ENCODE assay signal across 8 cellular contexts in the genomic region with DNA sequence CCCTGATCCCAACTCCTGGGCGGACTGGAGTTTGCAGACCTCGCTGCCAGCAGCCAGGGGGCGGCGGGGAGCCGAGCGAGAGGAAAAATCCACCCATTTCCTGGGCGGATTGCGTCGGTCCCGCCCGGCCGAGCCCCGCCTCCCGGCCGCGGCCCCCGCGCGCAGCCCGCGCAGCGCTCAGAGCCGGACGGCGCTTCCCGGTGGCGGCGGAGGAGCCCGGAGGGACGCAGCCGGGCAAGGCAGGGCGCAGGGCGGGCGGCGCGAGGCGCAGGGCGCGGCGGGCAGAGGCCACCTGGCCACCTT. TPM values are rescaled to one million over a fixed set of nuclear protein-coding genes. Genes with fewer than 3 reads are reported as not detected.
A peak's percentile ranks its signal among the peaks of the same experiment; 100 is the strongest.
DNase-seq lines count a peak whose midpoint lies in the region; ATAC-seq and TF ChIP-seq lines count a peak whose summit lies in the region.

Gene OLFM1 (plus strand): TSS at position 180 of the 303 bp plus-strand sequence. CDS start 322 bp downstream, outside the sequence.

- H3K9ac ChIP-seq in trophoblast cell (ENCODE audit: low read length), result no peak within 1 kb of the TSS

- H3K4me2 ChIP-seq in trophoblast cell (ENCODE audit: low read length), result peak within 1 kb of the TSS; percentile 78

- no peak for TF ChIP-seq POLR2A in heart left ventricle (IDR thresholded peaks at IDR 0.05)

- H3K9me3 ChIP-seq in heart left ventricle (no peaks in the 10 kb centered on the region), trophoblast cell (ENCODE audit: insufficient read depth, low read depth, low read length) (peaks cover 3% of the 10 kb centered on the region)

- 0 to 1% (median 0%) methylated on average over 1 to 40 of the region's 40 CpGs for WGBS in heart left ventricle, 4 donors
- no CpG with 5 or more reads among the region's 40 CpGs for WGBS in trophoblast cell (ENCODE audit: extremely low coverage, insufficient coverage, insufficient read length)

- H2BK120ac ChIP-seq in trophoblast cell (ENCODE audit: insufficient read depth, low read length, poor library complexity), result no peak within 1 kb of the TSS

- peak within 1 kb of the TSS in 6 of 12 donors; percentile 5 to 47 (median 21) for H3K27ac ChIP-seq in heart left ventricle
- H3K27ac ChIP-seq in trophoblast cell (ENCODE audit: low read depth, low read length), result no peak within 1 kb of the TSS

- H2AFZ ChIP-seq in trophoblast cell (ENCODE audit: insufficient read depth, low read length, poor library complexity), result no peak within 1 kb of the TSS

- no peaks in the 10 kb centered on the region for H3K79me1 ChIP-seq in trophoblast cell (ENCODE audit: low read length)

- no peak within 1 kb of the TSS for H2BK12ac ChIP-seq in trophoblast cell (ENCODE audit: low read length)

- no peak within 1 kb of the TSS for H3K27ac Mint-ChIP-seq in activated naive CD8-positive, alpha-beta T cell treated with anti-CD3 and anti-CD28 coated beads for 36 hours

- H4K12ac ChIP-seq in trophoblast cell (ENCODE audit: low read depth, low read length), result no peak within 1 kb of the TSS

- H3K4me3 ChIP-seq in heart left ventricle (peak within 1 kb of the TSS; percentile 22 to 63 (median 52)), trophoblast cell (ENCODE audit: low read depth, low read length) (no peak within 1 kb of the TSS)

- H3K79me2 ChIP-seq in trophoblast cell (ENCODE audit: control insufficient read depth, insufficient read depth, low read length, poor library complexity), result no peaks in the 10 kb centered on the region

- H3K27me3 Mint-ChIP-seq in activated naive CD8-positive, alpha-beta T cell treated with anti-CD3 and anti-CD28 coated beads for 36 hours, result peaks cover 55% of the 10 kb centered on the region

- no peak within 1 kb of the TSS for H4K91ac ChIP-seq in trophoblast cell (ENCODE audit: low read depth, low read length)

- no peak within 1 kb of the TSS for H3K14ac ChIP-seq in trophoblast cell (ENCODE audit: low read length)

- peak; percentile 80 for DNase-seq in DMS79 treated with DMSO at 0.1 percent for 48 hours (lab: John Stamatoyannopoulos, UW)
- DNase-seq in KBM-7, result peak; percentile 64
- DNase-seq in activated naive CD8-positive, alpha-beta T cell treated with anti-CD3 and anti-CD28 coated beads for 36 hours, result peak; percentile 63
- peak; percentile 83 to 88 (median 84) for DNase-seq in heart left ventricle
- DNase-seq in trophoblast cell, result peak in 1 of 2 donors; percentile 31

- H3K4ac ChIP-seq in trophoblast cell (ENCODE audit: low read depth, low read length), result no peak within 1 kb of the TSS

- H3K27me3 ChIP-seq in heart left ventricle, result peaks cover 15 to 50% (median 23%) of the 10 kb centered on the region in 9 donors
- H3K27me3 ChIP-seq in trophoblast cell (ENCODE audit: insufficient read depth, low read length), result peaks cover 33% of the 10 kb centered on the region

- no peak within 1 kb of the TSS for H2BK5ac ChIP-seq in trophoblast cell (ENCODE audit: low read depth, low read length, poor library complexity)

- in situ Hi-C loops in KBM-7 (cut with MboI; ENCODE audit: low pct_unique_long_range_greater_than_20kb, low sequenced_read_pairs), result no loop called here

- H2AK5ac ChIP-seq in trophoblast cell (ENCODE audit: low read length), result no peak within 1 kb of the TSS

- no peaks in the 10 kb centered on the region for H3K36me3 ChIP-seq in heart left ventricle
- H3K36me3 ChIP-seq in trophoblast cell (ENCODE audit: control insufficient read depth in 1 of 2, insufficient read depth in 2 of 2, low read length in 2 of 2), result no peaks in the 10 kb centered on the region

- peaks cover 0 to 38% (median 19%) of the 10 kb centered on the region in 12 donors for H3K4me1 ChIP-seq in heart left ventricle
- H3K4me1 ChIP-seq in trophoblast cell (ENCODE audit: control insufficient read depth in 1 of 2, insufficient read depth in 2 of 2, low read length in 2 of 2), result peaks cover 0 to 6% of the 10 kb centered on the region in 2 experiments

- H3K4me1 Mint-ChIP-seq in activated naive CD8-positive, alpha-beta T cell treated with anti-CD3 and anti-CD28 coated beads for 36 hours, result peaks cover 3% of the 10 kb centered on the region

- H3K36me3 Mint-ChIP-seq in activated naive CD8-positive, alpha-beta T cell treated with anti-CD3 and anti-CD28 coated beads for 36 hours, result no peaks in the 10 kb centered on the region

- intact Hi-C loops in heart left ventricle (cut with DNase I), result loop anchor here (1.0 to 10.0 kb wide), 6 partner anchors 255 to 393 kb away; no protein-coding TSS in a partner anchor

- peak; percentile 41 to 83 (median 76) for TF ChIP-seq CTCF in heart left ventricle (IDR thresholded peaks at IDR 0.05)

- no peak within 1 kb of the TSS for H4K8ac ChIP-seq in trophoblast cell (ENCODE audit: low read depth, low read length)

- ATAC-seq in heart left ventricle, result peak; percentile 60 to 90 (median 82)
- ATAC-seq in GM18498 (IDR thresholded peaks at IDR 0.05; ENCODE audit: unreplicated experiment), result no peak
- no peak for ATAC-seq in GM21825 (IDR thresholded peaks at IDR 0.05; ENCODE audit: unreplicated experiment)
- no peak for ATAC-seq in HG03097 (IDR thresholded peaks at IDR 0.05; ENCODE audit: low FRiP score, unreplicated experiment)

- H3K4me3 Mint-ChIP-seq in activated naive CD8-positive, alpha-beta T cell treated with anti-CD3 and anti-CD28 coated beads for 36 hours, result no peak within 1 kb of the TSS

- no peaks in the 10 kb centered on the region for H3K9me3 Mint-ChIP-seq in activated naive CD8-positive, alpha-beta T cell treated with anti-CD3 and anti-CD28 coated beads for 36 hours

- H3K23ac ChIP-seq in trophoblast cell (ENCODE audit: low read length), result no peak within 1 kb of the TSS

- no peak within 1 kb of the TSS for H3K18ac ChIP-seq in trophoblast cell (ENCODE audit: low read length)

RNA-seq across cellular contexts. Expression of gene OLFM1, which starts in this region (rescaled TPM):
- total RNA-seq in activated naive CD8-positive, alpha-beta T cell treated with anti-CD3 and anti-CD28 coated beads for 36 hours, result not detected
- total RNA-seq in heart left ventricle, result 10 to 100 TPM in 3 of 9 donors, 1 to 10 TPM in 6; 3.5 to 11.8 (median 8.1) TPM
- polyA plus RNA-seq in heart left ventricle, result 1 to 10 TPM; 6.5 to 8.2 TPM
- 0.10 TPM in 2 replicates for polyA plus RNA-seq in trophoblast cell (2013)

Comparison
In these comparisons a context has a peak if more than half of its experiments do, and no peak if none do; other contexts are left out.
1. Peak in DNase-seq in activated naive CD8-positive, alpha-beta T cell treated with anti-CD3 and anti-CD28 coated beads for 36 hours; RNA of the gene not detected or under 1 TPM.
2. ATAC-seq: peak in heart left ventricle (4 of 4); none in GM18498 (single experiment), GM21825 (single experiment) and HG03097 (single experiment).